Comparison of ENCODE assay signal across 32 cellular contexts in genomic region chr6:168222261-168222660, GRCh38.
"Had no signal": no experiment of that assay in that cellular context is flagged by ENCODE, and none has a peak within 500 bp of the region (broad histone marks: within the 10 kb centered on the region; RNA-seq: fewer than 3 reads in every experiment).

No MANE protein-coding gene starts in this region.

- H3K9ac ChIP-seq: neural progenitor cell had no signal

- H3K27ac ChIP-seq: coronary artery, esophagus squamous epithelium, neural progenitor cell, ovary, suprapubic skin, transverse colon, upper lobe of right lung, uterus had no signal

- H3K4me1 Mint-ChIP-seq: memory B cell had no signal

- H3K4me3 Mint-ChIP-seq: memory B cell; nephron; neural progenitor cell; stimulated activated naive CD8-positive, alpha-beta T cell treated with anti-CD3 and anti-CD28 coated beads, Interleukin-15, amount 100 ng/mL, for 72 hours had no signal

- H3K36me3 Mint-ChIP-seq: memory B cell, neural progenitor cell had no signal

- H3K9me3 Mint-ChIP-seq: memory B cell; nephron; neural progenitor cell; stimulated activated naive CD8-positive, alpha-beta T cell treated with anti-CD3 and anti-CD28 coated beads, Interleukin-15, amount 100 ng/mL, for 72 hours had no signal

- DNase-seq: dermis blood vessel endothelial cell; effector memory CD4-positive, alpha-beta T cell; erythroblast; esophagus squamous epithelium; foreskin melanocyte; glutamatergic neuron; heart right ventricle; hippocampal formation; kidney glomerular epithelial cell; left colon; left ventricle myocardium superior; nucleus accumbens; ovary; stimulated activated CD4-positive, alpha-beta T cell treated with anti-CD3 and anti-CD28 coated beads, Interleukin-12 subunit alpha, Interleukin-12 subunit beta, amount 100 ng/mL, for 4 hours; stimulated activated CD4-positive, alpha-beta T cell treated with anti-CD3 and anti-CD28 coated beads, Interleukin-1b, Interleukin-23, amount 100 ng/mL, for 48 hours; stimulated activated CD4-positive, alpha-beta T cell treated with anti-CD3 and anti-CD28 coated beads, Interleukin-4, amount 100 ng/mL, for 1 hour; stimulated activated CD8-positive, alpha-beta memory T cell treated with anti-CD3 and anti-CD28 coated beads, Interleukin-4, amount 100 ng/mL, for 48 hours; stimulated activated naive CD4-positive, alpha-beta T cell; stimulated activated naive CD8-positive, alpha-beta T cell treated with anti-CD3 and anti-CD28 coated beads, Interleukin-15, amount 100 ng/mL, for 72 hours; transverse colon; upper lobe of right lung; uterus had no signal

- H3K27me3 ChIP-seq: neural progenitor cell, ovary, suprapubic skin, transverse colon, upper lobe of right lung, uterus had no signal

- H3K4me1 ChIP-seq: upper lobe of right lung, uterus had no signal

- ATAC-seq: left colon; left ventricle myocardium superior; sciatic nerve; stimulated activated naive CD8-positive, alpha-beta T cell treated with anti-CD3 and anti-CD28 coated beads, Interleukin-15, amount 100 ng/mL, for 72 hours; upper lobe of right lung had no signal

- H3K4me2 ChIP-seq: neural progenitor cell, smooth muscle cell had no signal

- FAIRE-seq: endometrium, islet of Langerhans had no signal

- H3K9me3 ChIP-seq: esophagus squamous epithelium, heart right ventricle, ovary, suprapubic skin, transverse colon, upper lobe of right lung, uterus had no signal

- H2AFZ ChIP-seq: neural progenitor cell had no signal

- H3K27ac Mint-ChIP-seq: memory B cell; neural progenitor cell; stimulated activated naive CD8-positive, alpha-beta T cell treated with anti-CD3 and anti-CD28 coated beads, Interleukin-15, amount 100 ng/mL, for 72 hours had no signal

- H3K36me3 ChIP-seq: esophagus squamous epithelium, heart right ventricle, neural progenitor cell, ovary, suprapubic skin, transverse colon, upper lobe of right lung, uterus had no signal

- H3K4me3 ChIP-seq: coronary artery, esophagus squamous epithelium, heart right ventricle, lung, neural progenitor cell, ovary, smooth muscle cell, suprapubic skin, transverse colon, upper lobe of right lung, uterus had no signal
